Comparison of ENCODE assay signal across 23 cellular contexts in the genomic region with DNA sequence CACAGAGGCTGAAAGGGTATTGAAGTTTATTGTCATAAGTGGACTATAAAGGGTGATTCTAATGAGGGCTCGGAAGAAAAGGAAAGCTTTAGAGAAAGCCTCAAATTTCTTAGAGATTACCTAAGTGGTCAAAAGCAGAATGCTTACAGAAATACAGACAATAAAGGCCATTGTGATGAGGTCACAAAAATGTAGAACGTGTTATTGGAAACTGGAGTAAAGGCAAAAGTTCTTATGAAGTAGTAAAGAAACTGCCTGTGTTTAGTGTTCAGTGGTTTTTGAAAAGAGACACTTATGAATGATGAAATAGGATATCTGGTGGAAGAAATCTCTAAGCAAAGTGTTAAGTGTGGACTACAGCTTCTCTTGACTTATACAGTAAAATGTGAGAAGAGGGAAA.
"Had no signal": no experiment of that assay in that cellular context is flagged by ENCODE, and none has a peak within 500 bp of the region (broad histone marks: within the 10 kb centered on the region; RNA-seq: fewer than 3 reads in every experiment).

No MANE protein-coding gene starts in this region.

- DNase-seq: activated CD4-positive, alpha-beta memory T cell treated with anti-CD3 and anti-CD28 coated beads, Interleukin-2, amount 10 ng/mL, durations not matched to agents 7 days and 5 days; activated CD4-positive, alpha-beta T cell treated with anti-CD3 and anti-CD28 coated beads, Interleukin-2, amount 10 ng/mL, durations not matched to agents 7 days and 5 days; activated CD4-positive, CD25-positive, alpha-beta regulatory T cell treated with anti-CD3 and anti-CD28 coated beads, Interleukin-2, amount 50 U/mL, for 72 hours; activated CD8-positive, alpha-beta memory T cell treated with anti-CD3 and anti-CD28 coated beads, Interleukin-2, amount 50 U/mL, for 48 hours; activated gamma-delta T cell treated with Interleukin-2 at 50 U/mL for 16 hours; activated naive CD4-positive, alpha-beta T cell treated with anti-CD3 and anti-CD28 coated beads, Interleukin-2, amount 50 U/mL, for 16 hours; activated T-cell treated with anti-CD3 and anti-CD28 coated beads, Interleukin-2, amount 50 U/mL, for 24 hours; brain microvascular endothelial cell; cortex of kidney; foreskin melanocyte; left lung; lower lobe of right lung; mesenchymal stem cell; psoas muscle; stimulated activated CD4-positive, alpha-beta T cell treated with anti-CD3 and anti-CD28 coated beads, Interleukin-2, amount 100 ng/mL, for 48 hours; stimulated activated naive CD4-positive, alpha-beta T cell treated with Interleukin-2 at 50 U/mL for 16 hours; T-helper 2 cell; transverse colon had no signal

- H3K27ac ChIP-seq: brain microvascular endothelial cell, left lung, lower lobe of right lung, psoas muscle, right atrium auricular region, transverse colon had no signal

- H3K4me1 Mint-ChIP-seq: activated CD4-positive, alpha-beta memory T cell treated with anti-CD3 and anti-CD28 coated beads, Interleukin-2, amount 10 ng/mL, durations not matched to agents 7 days and 5 days; activated CD4-positive, alpha-beta T cell treated with anti-CD3 and anti-CD28 coated beads, Interleukin-2, amount 10 ng/mL, durations not matched to agents 7 days and 5 days; activated T-helper 17 cell treated with anti-CD3 and anti-CD28 coated beads, Interleukin-2, amount 50 U/mL, for 72 hours had no signal

- H3K36me3 ChIP-seq: brain microvascular endothelial cell, left lung, lower lobe of right lung, right atrium auricular region, transverse colon had no signal

- H3K27me3 Mint-ChIP-seq: activated CD4-positive, alpha-beta memory T cell treated with anti-CD3 and anti-CD28 coated beads, Interleukin-2, amount 10 ng/mL, durations not matched to agents 7 days and 5 days; activated CD4-positive, alpha-beta T cell treated with anti-CD3 and anti-CD28 coated beads, Interleukin-2, amount 10 ng/mL, durations not matched to agents 7 days and 5 days; activated T-cell treated with anti-CD3 and anti-CD28 coated beads, Interleukin-2, amount 50 U/mL, for 24 hours; activated T-helper 17 cell treated with anti-CD3 and anti-CD28 coated beads, Interleukin-2, amount 50 U/mL, for 72 hours; natural killer cell treated with Interleukin-12 subunit alpha and Interleukin-12 subunit beta and Interleukin-15 and Interleukin-18, amount 100 ng/mL, for 72 hours had no signal

- FAIRE-seq: islet of Langerhans, urothelium cell line had no signal

- H3K27ac Mint-ChIP-seq: activated CD4-positive, alpha-beta memory T cell treated with anti-CD3 and anti-CD28 coated beads, Interleukin-2, amount 10 ng/mL, durations not matched to agents 7 days and 5 days; activated CD4-positive, alpha-beta T cell treated with anti-CD3 and anti-CD28 coated beads, Interleukin-2, amount 10 ng/mL, durations not matched to agents 7 days and 5 days; activated T-cell treated with anti-CD3 and anti-CD28 coated beads, Interleukin-2, amount 50 U/mL, for 24 hours; activated T-helper 17 cell treated with anti-CD3 and anti-CD28 coated beads, Interleukin-2, amount 50 U/mL, for 72 hours; natural killer cell treated with Interleukin-12 subunit alpha and Interleukin-12 subunit beta and Interleukin-15 and Interleukin-18, amount 100 ng/mL, for 72 hours had no signal

- H3K27me3 ChIP-seq: brain microvascular endothelial cell, left lung, right atrium auricular region, transverse colon had no signal

- H3K9me3 ChIP-seq: lower lobe of right lung, psoas muscle, transverse colon had no signal

- H3K4me3 ChIP-seq: left lung, lower lobe of right lung, psoas muscle, right atrium auricular region, transverse colon had no signal

- H3K4me3 Mint-ChIP-seq: activated CD4-positive, alpha-beta memory T cell treated with anti-CD3 and anti-CD28 coated beads, Interleukin-2, amount 10 ng/mL, durations not matched to agents 7 days and 5 days; activated CD4-positive, alpha-beta T cell treated with anti-CD3 and anti-CD28 coated beads, Interleukin-2, amount 10 ng/mL, durations not matched to agents 7 days and 5 days; activated T-cell treated with anti-CD3 and anti-CD28 coated beads, Interleukin-2, amount 50 U/mL, for 24 hours; activated T-helper 17 cell treated with anti-CD3 and anti-CD28 coated beads, Interleukin-2, amount 50 U/mL, for 72 hours; natural killer cell treated with Interleukin-12 subunit alpha and Interleukin-12 subunit beta and Interleukin-15 and Interleukin-18, amount 100 ng/mL, for 72 hours had no signal

- H3K4me1 ChIP-seq: left lung, lower lobe of right lung, psoas muscle, right atrium auricular region, transverse colon had no signal

- H3K36me3 Mint-ChIP-seq: natural killer cell treated with Interleukin-12 subunit alpha and Interleukin-12 subunit beta and Interleukin-15 and Interleukin-18, amount 100 ng/mL, for 72 hours had no signal

- ATAC-seq: activated T-helper 17 cell treated with anti-CD3 and anti-CD28 coated beads, Interleukin-2, amount 50 U/mL, for 72 hours; left lung; lower lobe of right lung; natural killer cell treated with Interleukin-12 subunit alpha and Interleukin-12 subunit beta and Interleukin-15 and Interleukin-18, amount 100 ng/mL, for 72 hours; psoas muscle had no signal
